ENCODE assay signal across 8 cellular contexts in genomic region chr12:4809449-4810218, GRCh38.
DNase-seq lines count a peak whose midpoint lies in the region; ATAC-seq and TF ChIP-seq lines count a peak whose summit lies in the region.

No MANE protein-coding gene starts in this region.

- WGBS in psoas muscle, 3 donors, result 0 to 2% (median 1%) methylated on average over 44 to 80 of the region's 80 CpGs

- H3K9me3 ChIP-seq in RWPE2 (ENCODE audit: severe bottlenecking) (no peaks in the 10 kb centered on the region), psoas muscle (no peaks in the 10 kb centered on the region)

- peak; percentile 12; the same call in 2 of the 3 replicates for ATAC-seq in RWPE2 (ENCODE audit: low read depth)
- ATAC-seq in psoas muscle, result peak in 1 of 4 donors; percentile 19
- ATAC-seq in GM19467 (IDR thresholded peaks at IDR 0.05; ENCODE audit: unreplicated experiment), result no peak
- no peak for ATAC-seq in HG03442 (IDR thresholded peaks at IDR 0.05; ENCODE audit: unreplicated experiment)

- H3K27ac ChIP-seq in RWPE2 (ENCODE audit: poor library complexity, severe bottlenecking), result no peak overlapping the region
- H3K27ac ChIP-seq in psoas muscle, result no peak overlapping the region

- peaks cover 12% of the 10 kb centered on the region for H3K36me3 Mint-ChIP-seq in glutamatergic neuron (ENCODE audit: unreplicated experiment)

- intact Hi-C loops in psoas muscle (cut with DNase I), result no loop called here

- H3K27me3 Mint-ChIP-seq in glutamatergic neuron (ENCODE audit: unreplicated experiment), result peaks cover 15% of the 10 kb centered on the region

- H3K4me3 ChIP-seq in RWPE2 (ENCODE audit: severe bottlenecking) (no peak overlapping the region), psoas muscle (peak overlapping the region; percentile 52)

- no peaks in the 10 kb centered on the region for H3K4me1 ChIP-seq in RWPE2 (ENCODE audit: insufficient read depth, poor library complexity, severe bottlenecking)
- H3K4me1 ChIP-seq in psoas muscle, result no peaks in the 10 kb centered on the region

- H3K9me3 Mint-ChIP-seq in glutamatergic neuron (ENCODE audit: unreplicated experiment), result peaks cover 12% of the 10 kb centered on the region

- H3K4me1 Mint-ChIP-seq in glutamatergic neuron (ENCODE audit: low read depth, unreplicated experiment), result peaks cover 30% of the 10 kb centered on the region

- TF ChIP-seq CTCF in RWPE2 (IDR thresholded peaks at IDR 0.05; ENCODE audit: poor library complexity, severe bottlenecking) (no peak), glutamatergic neuron (IDR thresholded peaks at IDR 0.05; ENCODE audit: partially characterized antibody, unreplicated experiment) (no peak), psoas muscle (IDR thresholded peaks at IDR 0.05) (no peak)

- no peak overlapping the region for H3K27ac Mint-ChIP-seq in glutamatergic neuron (ENCODE audit: unreplicated experiment)

- H3K4me3 Mint-ChIP-seq in glutamatergic neuron (ENCODE audit: unreplicated experiment), result peak overlapping the region; percentile 84

- peak; percentile 75 for DNase-seq in ELF-1 (ENCODE audit: low read depth, low spot score)
- no peak for DNase-seq in RWPE2 (ENCODE audit: low spot score)
- DNase-seq in glutamatergic neuron, result peak; percentile 78
- DNase-seq in psoas muscle, result peak in 1 of 2 donors; percentile 24
- no peak for DNase-seq in kidney glomerular epithelial cell (lab: John Stamatoyannopoulos, UW)
- DNase-seq in COR-L47 (lab: John Stamatoyannopoulos, UW), result no peak

- H3K36me3 ChIP-seq in RWPE2 (ENCODE audit: low read depth), result no peaks in the 10 kb centered on the region
- no peaks in the 10 kb centered on the region for H3K36me3 ChIP-seq in psoas muscle (ENCODE audit: insufficient read depth in 1 of 2, low read depth in 1 of 2)

- H3K27me3 ChIP-seq in RWPE2 (ENCODE audit: insufficient read depth, poor library complexity, severe bottlenecking) (peaks cover 54% of the 10 kb centered on the region), psoas muscle (ENCODE audit: insufficient read depth in 3 of 3, low read length in 2 of 3) (peaks cover 5 to 80% (median 18%) of the 10 kb centered on the region in 3 donors)

Comparison
In these comparisons a context has a peak if more than half of its experiments do, and no peak if none do; other contexts are left out.
1. DNase-seq: peak in ELF-1 (single experiment) and glutamatergic neuron (single experiment); none in RWPE2 (single experiment), kidney glomerular epithelial cell (single experiment) and COR-L47 (single experiment).